Comparison of ENCODE assay signal across 19 cellular contexts in genomic region chr7:88204525-88205103, GRCh38.
"Had no signal": no experiment of that assay in that cellular context is flagged by ENCODE, and none has a peak within 500 bp of the region (broad histone marks: within the 10 kb centered on the region; RNA-seq: fewer than 3 reads in every experiment).

No MANE protein-coding gene starts in this region.

- H3K4me1 Mint-ChIP-seq: activated B cell treated with CpG ODN at 0.5 μM for 24 hours had no signal

- H3K9me3 ChIP-seq: ascending aorta, breast epithelium, gastrocnemius medialis, lower lobe of right lung, right atrium auricular region, transverse colon had no signal

- H3K27me3 Mint-ChIP-seq: activated B cell treated with CpG ODN at 0.5 μM for 24 hours; activated CD4-positive, alpha-beta T cell treated with anti-CD3 and anti-CD28 coated beads, Interleukin-2, amount 10 ng/mL, durations not matched to agents 7 days and 5 days; effector memory CD8-positive, alpha-beta T cell had no signal

- H3K9me3 Mint-ChIP-seq: activated B cell treated with CpG ODN at 0.5 μM for 24 hours; activated CD4-positive, alpha-beta T cell treated with anti-CD3 and anti-CD28 coated beads, Interleukin-2, amount 10 ng/mL, durations not matched to agents 7 days and 5 days; effector memory CD8-positive, alpha-beta T cell; nephron had no signal

- DNase-seq: activated B cell treated with CpG ODN at 0.5 μM for 24 hours; activated CD4-positive, alpha-beta T cell treated with anti-CD3 and anti-CD28 coated beads, Interleukin-2, amount 10 ng/mL, durations not matched to agents 7 days and 5 days; activated gamma-delta T cell; dermis blood vessel endothelial cell; effector memory CD8-positive, alpha-beta T cell; gastrocnemius medialis; left cardiac atrium; lower lobe of right lung; nucleus accumbens; posterior cingulate gyrus; stimulated activated CD4-positive, alpha-beta T cell treated with anti-CD3 and anti-CD28 coated beads, Interleukin-15, amount 100 ng/mL, for 24 hours; stimulated activated CD4-positive, alpha-beta T cell treated with anti-CD3 and anti-CD28 coated beads, Interleukin-4, amount 100 ng/mL, for 1 hour; stimulated activated naive CD4-positive, alpha-beta T cell; transverse colon had no signal

- ATAC-seq: effector memory CD8-positive, alpha-beta T cell; gastrocnemius medialis; left cardiac atrium; lower lobe of right lung had no signal

- H3K4me3 Mint-ChIP-seq: activated B cell treated with CpG ODN at 0.5 μM for 24 hours; activated CD4-positive, alpha-beta T cell treated with anti-CD3 and anti-CD28 coated beads, Interleukin-2, amount 10 ng/mL, durations not matched to agents 7 days and 5 days; effector memory CD8-positive, alpha-beta T cell; nephron had no signal

- H3K4me3 ChIP-seq: ascending aorta, breast epithelium, gastrocnemius medialis, lower lobe of right lung, right atrium auricular region, skin epidermis, transverse colon had no signal

- H3K4me1 ChIP-seq: ascending aorta, breast epithelium, gastrocnemius medialis, lower lobe of right lung, right atrium auricular region had no signal

- H3K27me3 ChIP-seq: ascending aorta, breast epithelium, gastrocnemius medialis, right atrium auricular region, transverse colon had no signal

- H3K27ac Mint-ChIP-seq: activated B cell treated with CpG ODN at 0.5 μM for 24 hours; activated CD4-positive, alpha-beta T cell treated with anti-CD3 and anti-CD28 coated beads, Interleukin-2, amount 10 ng/mL, durations not matched to agents 7 days and 5 days; nephron had no signal

- H3K27ac ChIP-seq: ascending aorta, breast epithelium, gastrocnemius medialis, lower lobe of right lung, right atrium auricular region, skin epidermis had no signal
